6 cellular contexts compared by ENCODE assay signal in the genomic region with DNA sequence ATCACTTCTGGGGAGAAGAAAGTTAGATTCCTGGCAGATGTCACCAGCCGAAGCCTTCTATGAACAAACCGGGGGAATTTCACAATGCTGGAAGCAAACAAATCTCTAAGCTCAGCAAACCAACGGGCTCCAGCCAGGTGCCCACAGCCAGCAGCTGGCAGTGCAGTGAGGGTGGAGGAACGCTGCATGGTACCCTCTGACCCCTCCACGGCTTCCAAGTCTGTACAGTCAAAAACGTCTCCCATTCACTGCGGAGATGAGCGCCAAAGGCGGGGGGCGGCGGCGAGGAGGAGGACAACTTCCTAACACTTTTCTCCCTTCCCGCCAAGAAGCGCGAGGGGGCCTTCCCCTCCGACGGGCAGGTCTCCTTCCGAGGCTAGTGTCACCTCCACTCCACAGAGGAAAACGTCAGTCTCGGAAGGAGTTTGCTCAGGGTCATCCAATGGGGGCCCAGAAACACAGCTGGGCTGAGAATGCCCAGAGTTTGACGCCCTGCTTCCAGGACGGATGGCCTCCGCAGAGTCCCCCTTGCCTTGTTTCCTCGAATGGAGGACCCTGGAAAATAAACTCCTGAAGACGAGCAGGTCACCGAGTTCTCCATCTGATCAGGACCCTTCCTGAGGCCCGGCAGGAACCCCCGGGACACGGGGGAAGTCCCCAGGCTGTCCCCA. TPM values are rescaled to one million over a fixed set of nuclear protein-coding genes. Genes with fewer than 3 reads are reported as not detected.
DNase-seq lines count a peak whose midpoint lies in the region; ATAC-seq, FAIRE-seq and TF ChIP-seq lines count a peak whose summit lies in the region.

No MANE protein-coding gene starts in this region.

- H3K9ac ChIP-seq in colonic mucosa (ENCODE audit: low read depth in 2 of 2, low read length in 2 of 2) = peak overlapping the region; percentile 98

- DNase-seq in CD4-positive, CD25-positive, alpha-beta regulatory T cell = peak in 1 of 3 donors; percentile 37
- DNase-seq in Jurkat, Clone E6-1 (ENCODE audit: low read depth, low spot score) = no peak
- DNase-seq in colonic mucosa (peak; percentile 52), pancreas (peak in 5 of 6 donors; percentile 24 to 65 (median 59)), epidermal melanocyte (ENCODE audit: insufficient read length, low spot score) (no peak)

- H3K27me3 ChIP-seq in CD4-positive, CD25-positive, alpha-beta regulatory T cell (ENCODE audit: control insufficient read depth, insufficient read depth, low read length) = no peaks in the 10 kb centered on the region
- H3K27me3 ChIP-seq in colonic mucosa = no peaks in the 10 kb centered on the region
- H3K27me3 ChIP-seq in pancreas = no peaks in the 10 kb centered on the region

- WGBS in pancreas, 2 donors = 1 to 2% methylated on average over 24 to 29 of the region's 29 CpGs

- intact Hi-C loops in colonic mucosa (cut with DNase I) = no loop called here
- intact Hi-C loops in pancreas (cut with DNase I) = no loop called here

- no peak for TF ChIP-seq CTCF in colonic mucosa (IDR thresholded peaks at IDR 0.05)
- no peak for TF ChIP-seq CTCF in pancreas (IDR thresholded peaks at IDR 0.05)

- no peaks in the 10 kb centered on the region for H3K36me3 Mint-ChIP-seq in CD4-positive, CD25-positive, alpha-beta regulatory T cell

- H3K4me1 ChIP-seq in CD4-positive, CD25-positive, alpha-beta regulatory T cell (ENCODE audit: control insufficient read depth, insufficient read depth, low read length, poor library complexity, severe bottlenecking) = peaks cover 44% of the 10 kb centered on the region
- H3K4me1 ChIP-seq in colonic mucosa (peaks cover 31% of the 10 kb centered on the region), pancreas (peaks cover 26 to 39% (median 33%) of the 10 kb centered on the region in 3 donors)

- H3K27ac Mint-ChIP-seq in CD4-positive, CD25-positive, alpha-beta regulatory T cell = peak overlapping the region; percentile 38 to 78 (median 72)

- ATAC-seq in CD4-positive, CD25-positive, alpha-beta regulatory T cell (ENCODE audit: low read depth in 2 of 2) = no peak
- ATAC-seq in pancreas (peak in 3 of 4 donors; percentile 5 to 23 (median 10)), GM18861 (IDR thresholded peaks at IDR 0.05; ENCODE audit: unreplicated experiment) (no peak)

- peak overlapping the region; percentile 71 for H3K4me3 ChIP-seq in CD4-positive, CD25-positive, alpha-beta regulatory T cell (ENCODE audit: low read depth, low read length)
- peak overlapping the region; percentile 75 for H3K4me3 ChIP-seq in Jurkat, Clone E6-1 (ENCODE audit: low read length)
- H3K4me3 ChIP-seq in colonic mucosa (peak overlapping the region; percentile 95), pancreas (peak overlapping the region; percentile 81 to 100 (median 98))

- no peaks in the 10 kb centered on the region for H3K27me3 Mint-ChIP-seq in CD4-positive, CD25-positive, alpha-beta regulatory T cell

- H3K27ac ChIP-seq in CD4-positive, CD25-positive, alpha-beta regulatory T cell (ENCODE audit: insufficient read depth, low read length, poor library complexity, severe bottlenecking) = peak overlapping the region; percentile 89
- H3K27ac ChIP-seq in colonic mucosa (peak overlapping the region; percentile 72), pancreas (peak overlapping the region; percentile 69 to 90 (median 76))

- peak overlapping the region; percentile 72 to 97 (median 83) for H3K4me3 Mint-ChIP-seq in CD4-positive, CD25-positive, alpha-beta regulatory T cell

- no peak for FAIRE-seq in pancreas (lab: Jason Lieb, UNC)

- no peaks in the 10 kb centered on the region for H3K9me3 ChIP-seq in CD4-positive, CD25-positive, alpha-beta regulatory T cell (ENCODE audit: control insufficient read depth in 2 of 2, low read length in 2 of 2)
- H3K9me3 ChIP-seq in colonic mucosa (no peaks in the 10 kb centered on the region), pancreas (no peaks in the 10 kb centered on the region)

- peaks cover 0 to 48% (median 21%) of the 10 kb centered on the region in 4 donors for H3K4me1 Mint-ChIP-seq in CD4-positive, CD25-positive, alpha-beta regulatory T cell

- H3K36me3 ChIP-seq in CD4-positive, CD25-positive, alpha-beta regulatory T cell (ENCODE audit: control insufficient read depth, insufficient read depth, low read length) = no peaks in the 10 kb centered on the region
- H3K36me3 ChIP-seq in colonic mucosa (no peaks in the 10 kb centered on the region), pancreas (no peaks in the 10 kb centered on the region)

- H3K9me3 Mint-ChIP-seq in CD4-positive, CD25-positive, alpha-beta regulatory T cell = no peaks in the 10 kb centered on the region

RNA-seq across cellular contexts. Expression of a gene that starts 0.9 kb away (rescaled TPM):
- total RNA-seq in CD4-positive, CD25-positive, alpha-beta regulatory T cell = 48.2 TPM
- polyA plus RNA-seq in CD4-positive, CD25-positive, alpha-beta regulatory T cell = 1 to 10 TPM; 1.8 to 3.1 (median 2.9) TPM
- polyA plus RNA-seq in Jurkat, Clone E6-1 (2012; ENCODE audit: insufficient read depth, insufficient read length) = 44.6 TPM
- total RNA-seq in colonic mucosa = 10 to 100 TPM; 45.4 to 64.3 TPM
- 10 to 100 TPM; 26.0 to 93.6 (median 42.4) TPM for total RNA-seq in pancreas
- 10 to 100 TPM; 71.0 to 73.5 TPM for polyA plus RNA-seq in pancreas

RNA-seq across cellular contexts. Expression of a gene that starts 10.8 kb away (rescaled TPM):
- not detected for total RNA-seq in CD4-positive, CD25-positive, alpha-beta regulatory T cell
- not detected for polyA plus RNA-seq in CD4-positive, CD25-positive, alpha-beta regulatory T cell
- polyA plus RNA-seq in Jurkat, Clone E6-1 (2012; ENCODE audit: insufficient read depth, insufficient read length) = not detected
- 1 to 10 TPM; 3.5 to 3.8 TPM for total RNA-seq in colonic mucosa
- total RNA-seq in pancreas = 1 to 10 TPM in 2 of 6 donors, under 1 TPM in 4; 0.43 to 1.9 (median 0.50) TPM
- polyA plus RNA-seq in pancreas = 1 to 10 TPM; 1.3 to 2.7 TPM

RNA-seq across cellular contexts. Expression of a gene that starts 17.9 kb away (rescaled TPM):
- total RNA-seq in CD4-positive, CD25-positive, alpha-beta regulatory T cell = 1.5 TPM
- polyA plus RNA-seq in CD4-positive, CD25-positive, alpha-beta regulatory T cell = under 1 TPM; 0.09 to 0.86 (median 0.21) TPM
- polyA plus RNA-seq in Jurkat, Clone E6-1 (2012; ENCODE audit: insufficient read depth, insufficient read length) = 31.7 TPM
- total RNA-seq in colonic mucosa (10 to 100 TPM; 64.0 to 77.9 TPM), pancreas (10 to 100 TPM; 14.7 to 28.9 (median 23.0) TPM)
- 100 to 1,000 TPM in 1 of 2 donors, 10 to 100 TPM in 1; 60.7 to 144 TPM for polyA plus RNA-seq in pancreas

RNA-seq across cellular contexts. Expression of a gene that starts 19.0 kb away (rescaled TPM):
- total RNA-seq in CD4-positive, CD25-positive, alpha-beta regulatory T cell = 3.2 TPM
- 1 to 10 TPM in 2 of 4 donors, under 1 TPM in 1, not detected in 1; 0.82 to 1.8 (median 1.1) TPM for polyA plus RNA-seq in CD4-positive, CD25-positive, alpha-beta regulatory T cell
- 4.3 TPM for polyA plus RNA-seq in Jurkat, Clone E6-1 (2012; ENCODE audit: insufficient read depth, insufficient read length)
- 1 to 10 TPM; 1.5 to 1.9 TPM for total RNA-seq in colonic mucosa
- total RNA-seq in pancreas = 1 to 10 TPM in 1 of 6 donors, under 1 TPM in 5; 0.19 to 1.5 (median 0.55) TPM
- 1 to 10 TPM in 1 of 2 donors, under 1 TPM in 1; 0.57 to 3.1 TPM for polyA plus RNA-seq in pancreas

RNA-seq across cellular contexts. Expression of a gene that starts 24.8 kb away (rescaled TPM):
- total RNA-seq in CD4-positive, CD25-positive, alpha-beta regulatory T cell = 18.4 TPM
- polyA plus RNA-seq in CD4-positive, CD25-positive, alpha-beta regulatory T cell = 10 to 100 TPM; 30.5 to 45.5 (median 36.5) TPM
- 41.8 TPM for polyA plus RNA-seq in Jurkat, Clone E6-1 (2012; ENCODE audit: insufficient read depth, insufficient read length)
- total RNA-seq in colonic mucosa (10 to 100 TPM; 76.6 to 79.5 TPM), pancreas (10 to 100 TPM; 17.1 to 31.9 (median 25.9) TPM)
- polyA plus RNA-seq in pancreas = 10 to 100 TPM; 25.7 to 62.0 TPM

Comparison
In these comparisons a context has a peak if more than half of its experiments do, and no peak if none do; other contexts are left out.
1. ATAC-seq: peak in pancreas (3 of 4); none in CD4-positive, CD25-positive, alpha-beta regulatory T cell (0 of 2) and GM18861 (single experiment).
2. DNase-seq: peak in colonic mucosa (single experiment) and pancreas (5 of 6); none in Jurkat, Clone E6-1 (single experiment) and epidermal melanocyte (single experiment).
3. Peak in every context shown above with its lines, with median percentiles within 50 percentile points of each other: H3K27ac ChIP-seq and H3K4me3 ChIP-seq.